41 cellular contexts compared by ENCODE assay signal in genomic region chr19:2994588-2995131, GRCh38. TPM values are rescaled to one million over a fixed set of nuclear protein-coding genes. Genes with fewer than 3 reads are reported as not detected.
"Had no signal": no experiment of that assay in that cellular context is flagged by ENCODE, and none has a peak within 500 bp of the region (broad histone marks: within the 10 kb centered on the region; RNA-seq: fewer than 3 reads in every experiment).

No MANE protein-coding gene starts in this region.

- H3K4me1 Mint-ChIP-seq: activated naive CD4-positive, alpha-beta T cell treated with anti-CD3 and anti-CD28 coated beads, Interleukin-2, amount 10 ng/mL, durations not matched to agents 7 days and 5 days; activated naive CD4-positive, alpha-beta T cell treated with anti-CD3 and anti-CD28 coated beads, Interleukin-2, amount 50 U/mL, for 24 hours; activated naive CD8-positive, alpha-beta T cell treated with anti-CD3 and anti-CD28 coated beads for 36 hours; activated naive CD8-positive, alpha-beta T cell treated with anti-CD3 and anti-CD28 coated beads, Interleukin-2, amount 10 ng/mL, durations not matched to agents 7 days and 5 days; activated naive CD8-positive, alpha-beta T cell treated with anti-CD3 and anti-CD28 coated beads, Interleukin-2, amount 50 U/mL, for 24 hours; activated T-helper 17 cell treated with anti-CD3 and anti-CD28 coated beads, Interleukin-2, amount 50 U/mL, for 72 hours; brain; central memory CD8-positive, alpha-beta T cell had no signal

- H3K4me3 Mint-ChIP-seq: activated naive CD4-positive, alpha-beta T cell treated with anti-CD3 and anti-CD28 coated beads for 36 hours; activated naive CD4-positive, alpha-beta T cell treated with anti-CD3 and anti-CD28 coated beads, Interleukin-2, amount 10 ng/mL, durations not matched to agents 7 days and 5 days; activated naive CD4-positive, alpha-beta T cell treated with anti-CD3 and anti-CD28 coated beads, Interleukin-2, amount 50 U/mL, for 24 hours; activated naive CD8-positive, alpha-beta T cell; activated naive CD8-positive, alpha-beta T cell treated with anti-CD3 and anti-CD28 coated beads for 36 hours; activated naive CD8-positive, alpha-beta T cell treated with anti-CD3 and anti-CD28 coated beads, Interleukin-2, amount 10 ng/mL, durations not matched to agents 7 days and 5 days; activated naive CD8-positive, alpha-beta T cell treated with anti-CD3 and anti-CD28 coated beads, Interleukin-2, amount 50 U/mL, for 24 hours; activated T-cell treated with anti-CD3 and anti-CD28 coated beads, Interleukin-2, amount 50 U/mL, for 24 hours; activated T-cell treated with anti-CD3 and anti-CD28 coated beads, Interleukin-2, amount 50 U/mL, for 4 hours; activated T-cell treated with anti-CD3 and anti-CD28 coated beads, Interleukin-2, amount 50 U/mL, for 72 hours; activated T-helper 1 cell treated with anti-CD3 and anti-CD28 coated beads, Interleukin-12 subunit alpha, Interleukin-12 subunit beta, Interleukin-2, Interleukin-4 antibody, amounts not matched to agents 30 ng/mL and 10 ng/mL and 1 ng/mL, durations not matched to agents 14 hours and 24 hours and 36 hours; activated T-helper 17 cell treated with anti-CD3 and anti-CD28 coated beads, Interleukin-2, amount 50 U/mL, for 72 hours; brain; central memory CD8-positive, alpha-beta T cell had no signal

- H3K36me3 ChIP-seq: adrenal gland, brain microvascular endothelial cell, breast epithelium, cardiac muscle cell had no signal

- H3K9me3 ChIP-seq: adrenal gland, ascending aorta, body of pancreas, breast epithelium had no signal

- H3K27me3 ChIP-seq: adrenal gland, ascending aorta, body of pancreas, brain microvascular endothelial cell, breast epithelium, cardiac muscle cell had no signal

- H3K9me3 Mint-ChIP-seq: activated naive CD4-positive, alpha-beta T cell treated with anti-CD3 and anti-CD28 coated beads for 36 hours; activated naive CD4-positive, alpha-beta T cell treated with anti-CD3 and anti-CD28 coated beads, Interleukin-2, amount 10 ng/mL, durations not matched to agents 7 days and 5 days; activated naive CD4-positive, alpha-beta T cell treated with anti-CD3 and anti-CD28 coated beads, Interleukin-2, amount 50 U/mL, for 24 hours; activated naive CD4-positive, alpha-beta T cell treated with anti-CD3 and anti-CD28 coated beads, Interleukin-2, amount 50 U/mL, for 72 hours; activated naive CD8-positive, alpha-beta T cell treated with anti-CD3 and anti-CD28 coated beads for 36 hours; activated naive CD8-positive, alpha-beta T cell treated with anti-CD3 and anti-CD28 coated beads, Interleukin-2, amount 10 ng/mL, durations not matched to agents 7 days and 5 days; activated naive CD8-positive, alpha-beta T cell treated with anti-CD3 and anti-CD28 coated beads, Interleukin-2, amount 50 U/mL, for 24 hours; activated T-cell treated with anti-CD3 and anti-CD28 coated beads, Interleukin-2, amount 50 U/mL, for 24 hours; activated T-cell treated with anti-CD3 and anti-CD28 coated beads, Interleukin-2, amount 50 U/mL, for 4 hours; activated T-cell treated with anti-CD3 and anti-CD28 coated beads, Interleukin-2, amount 50 U/mL, for 72 hours; activated T-helper 1 cell treated with anti-CD3 and anti-CD28 coated beads, Interleukin-12 subunit alpha, Interleukin-12 subunit beta, Interleukin-2, Interleukin-4 antibody, amounts not matched to agents 30 ng/mL and 10 ng/mL and 1 ng/mL, durations not matched to agents 14 hours and 24 hours and 36 hours; activated T-helper 17 cell treated with anti-CD3 and anti-CD28 coated beads, Interleukin-2, amount 50 U/mL, for 72 hours; activated T-helper 2 cell treated with anti-CD3 and anti-CD28 coated beads, Interferon-gamma antibody, Interleukin-2, Interleukin-4, amounts not matched to agents 10 μg/mL and 5 μg/mL and 100 μg/mL, durations not matched to agents 14 hours and 24 hours and 36 hours; central memory CD8-positive, alpha-beta T cell had no signal

- DNase-seq: activated effector memory CD4-positive, alpha-beta T cell treated with anti-CD3 and anti-CD28 coated beads, Interleukin-2, amount 50 U/mL, for 16 hours; activated effector memory CD4-positive, alpha-beta T cell treated with Interleukin-2 at 50 U/mL for 16 hours; activated gamma-delta T cell; activated gamma-delta T cell treated with Interleukin-2 at 50 U/mL for 16 hours; activated naive CD4-positive, alpha-beta T cell; activated naive CD4-positive, alpha-beta T cell treated with anti-CD3 and anti-CD28 coated beads for 36 hours; activated naive CD4-positive, alpha-beta T cell treated with anti-CD3 and anti-CD28 coated beads, Interleukin-2, amount 10 ng/mL, durations not matched to agents 7 days and 5 days; activated naive CD4-positive, alpha-beta T cell treated with anti-CD3 and anti-CD28 coated beads, Interleukin-2, amount 50 U/mL, for 16 hours; activated naive CD4-positive, alpha-beta T cell treated with Interleukin-2 at 50 U/mL for 16 hours; activated naive CD8-positive, alpha-beta T cell treated with anti-CD3 and anti-CD28 coated beads for 36 hours; activated naive CD8-positive, alpha-beta T cell treated with anti-CD3 and anti-CD28 coated beads, Interleukin-2, amount 10 ng/mL, durations not matched to agents 7 days and 5 days; activated naive CD8-positive, alpha-beta T cell treated with anti-CD3 and anti-CD28 coated beads, Interleukin-2, amount 50 U/mL, for 24 hours; activated T-cell treated with anti-CD3 and anti-CD28 coated beads for 4 hours; activated T-cell treated with anti-CD3 and anti-CD28 coated beads, Interleukin-2, amount 50 U/mL, for 1 hour; activated T-cell treated with anti-CD3 and anti-CD28 coated beads, Interleukin-2, amount 50 U/mL, for 24 hours; activated T-cell treated with anti-CD3 and anti-CD28 coated beads, Interleukin-2, amount 50 U/mL, for 4 hours; activated T-cell treated with anti-CD3 and anti-CD28 coated beads, Interleukin-2, amount 50 U/mL, for 48 hours; activated T-cell treated with anti-CD3 and anti-CD28 coated beads, Interleukin-2, amount 50 U/mL, for 72 hours; adrenal gland; amniotic stem cell; amygdala; anterior cingulate cortex; aorta; body of pancreas; brain microvascular endothelial cell; caudate nucleus; central memory CD4-positive, alpha-beta T cell; cerebellar nuclear complex had no signal

- H3K36me3 Mint-ChIP-seq: activated naive CD4-positive, alpha-beta T cell treated with anti-CD3 and anti-CD28 coated beads, Interleukin-2, amount 10 ng/mL, durations not matched to agents 7 days and 5 days; activated naive CD4-positive, alpha-beta T cell treated with anti-CD3 and anti-CD28 coated beads, Interleukin-2, amount 50 U/mL, for 72 hours; activated naive CD8-positive, alpha-beta T cell treated with anti-CD3 and anti-CD28 coated beads, Interleukin-2, amount 10 ng/mL, durations not matched to agents 7 days and 5 days had no signal

- H3K4me1 ChIP-seq: adrenal gland, ascending aorta, body of pancreas, breast epithelium had no signal

- H3K27ac ChIP-seq: adrenal gland, ascending aorta, body of pancreas, brain microvascular endothelial cell, breast epithelium, cardiac muscle cell had no signal

- ATAC-seq: activated naive CD4-positive, alpha-beta T cell treated with anti-CD3 and anti-CD28 coated beads, Interleukin-2, amount 50 U/mL, for 72 hours; activated naive CD8-positive, alpha-beta T cell treated with anti-CD3 and anti-CD28 coated beads, Interleukin-2, amount 50 U/mL, for 24 hours; activated T-cell treated with anti-CD3 and anti-CD28 coated beads, Interleukin-2, amount 50 U/mL, for 4 hours; activated T-cell treated with anti-CD3 and anti-CD28 coated beads, Interleukin-2, amount 50 U/mL, for 72 hours; activated T-helper 17 cell treated with anti-CD3 and anti-CD28 coated beads, Interleukin-2, amount 50 U/mL, for 72 hours; body of pancreas had no signal

- H3K27ac Mint-ChIP-seq: activated naive CD4-positive, alpha-beta T cell treated with anti-CD3 and anti-CD28 coated beads for 36 hours; activated naive CD4-positive, alpha-beta T cell treated with anti-CD3 and anti-CD28 coated beads, Interleukin-2, amount 10 ng/mL, durations not matched to agents 7 days and 5 days; activated naive CD4-positive, alpha-beta T cell treated with anti-CD3 and anti-CD28 coated beads, Interleukin-2, amount 50 U/mL, for 24 hours; activated naive CD4-positive, alpha-beta T cell treated with anti-CD3 and anti-CD28 coated beads, Interleukin-2, amount 50 U/mL, for 72 hours; activated naive CD8-positive, alpha-beta T cell; activated naive CD8-positive, alpha-beta T cell treated with anti-CD3 and anti-CD28 coated beads for 36 hours; activated naive CD8-positive, alpha-beta T cell treated with anti-CD3 and anti-CD28 coated beads, Interleukin-2, amount 10 ng/mL, durations not matched to agents 7 days and 5 days; activated naive CD8-positive, alpha-beta T cell treated with anti-CD3 and anti-CD28 coated beads, Interleukin-2, amount 50 U/mL, for 24 hours; activated T-cell treated with anti-CD3 and anti-CD28 coated beads, Interleukin-2, amount 50 U/mL, for 24 hours; activated T-cell treated with anti-CD3 and anti-CD28 coated beads, Interleukin-2, amount 50 U/mL, for 72 hours; activated T-helper 1 cell treated with anti-CD3 and anti-CD28 coated beads, Interleukin-12 subunit alpha, Interleukin-12 subunit beta, Interleukin-2, Interleukin-4 antibody, amounts not matched to agents 30 ng/mL and 10 ng/mL and 1 ng/mL, durations not matched to agents 14 hours and 24 hours and 36 hours; activated T-helper 17 cell treated with anti-CD3 and anti-CD28 coated beads, Interleukin-2, amount 50 U/mL, for 72 hours; activated T-helper 2 cell treated with anti-CD3 and anti-CD28 coated beads, Interferon-gamma antibody, Interleukin-2, Interleukin-4, amounts not matched to agents 10 μg/mL and 5 μg/mL and 100 μg/mL, durations not matched to agents 14 hours and 24 hours and 36 hours; brain had no signal

- H3K27me3 Mint-ChIP-seq: activated naive CD4-positive, alpha-beta T cell treated with anti-CD3 and anti-CD28 coated beads, Interleukin-2, amount 10 ng/mL, durations not matched to agents 7 days and 5 days; activated naive CD4-positive, alpha-beta T cell treated with anti-CD3 and anti-CD28 coated beads, Interleukin-2, amount 50 U/mL, for 24 hours; activated naive CD8-positive, alpha-beta T cell; activated naive CD8-positive, alpha-beta T cell treated with anti-CD3 and anti-CD28 coated beads for 36 hours; activated naive CD8-positive, alpha-beta T cell treated with anti-CD3 and anti-CD28 coated beads, Interleukin-2, amount 10 ng/mL, durations not matched to agents 7 days and 5 days; activated naive CD8-positive, alpha-beta T cell treated with anti-CD3 and anti-CD28 coated beads, Interleukin-2, amount 50 U/mL, for 24 hours; activated T-cell treated with anti-CD3 and anti-CD28 coated beads, Interleukin-2, amount 50 U/mL, for 24 hours; activated T-helper 17 cell treated with anti-CD3 and anti-CD28 coated beads, Interleukin-2, amount 50 U/mL, for 72 hours; central memory CD8-positive, alpha-beta T cell had no signal

- H3K4me3 ChIP-seq: adrenal gland, ascending aorta, body of pancreas, breast epithelium, cardiac muscle cell had no signal

- FAIRE-seq: astrocyte, bronchial epithelial cell had no signal

RNA-seq across cellular contexts. Expression of gene TLE6, which starts 17.3 kb away (rescaled TPM):
- total RNA-seq: ascending aorta, bronchial epithelial cell had no signal
